28 cellular contexts compared by ENCODE assay signal in genomic region chr6:145968051-145968450, GRCh38. TPM values are rescaled to one million over a fixed set of nuclear protein-coding genes. Genes with fewer than 3 reads are reported as not detected.
DNase-seq lines count a peak whose midpoint lies in the region; ATAC-seq, FAIRE-seq and TF ChIP-seq lines count a peak whose summit lies in the region.
"Had no signal": no experiment of that assay in that cellular context is flagged by ENCODE, and none has a peak within 500 bp of the region (broad histone marks: within the 10 kb centered on the region; RNA-seq: fewer than 3 reads in every experiment).

No MANE protein-coding gene starts in this region.

- TF ChIP-seq CTCF in K562 (IDR thresholded peaks at IDR 0.05 in 2 of 3, conservative IDR thresholded peaks at IDR 0.05 in 1 of 3; ENCODE audit: insufficient read depth in 2 of 3, low read depth in 1 of 3, low read length in 3 of 3) (no peak), GM20000 (IDR thresholded peaks at IDR 0.05; ENCODE audit: extremely low read depth, missing control alignments) (no peak)

- BruUV-seq in K562 (replicated peaks; lab: Mats Ljungman, UMichigan), result no TSS peak

- peaks cover 11% of the 10 kb centered on the region for H3K79me2 ChIP-seq in K562 (ENCODE audit: control insufficient read depth, insufficient read depth, low read length)

- ATAC-seq in K562, result no peak
- no peak for ATAC-seq in GM19351 (IDR thresholded peaks at IDR 0.05; ENCODE audit: unreplicated experiment)
- no peak for ATAC-seq in activated CD8-positive, alpha-beta memory T cell treated with anti-CD3 and anti-CD28 coated beads, Interleukin-2, amount 10 ng/mL, durations not matched to agents 7 days and 5 days
- ATAC-seq: A549 had no signal

- H3K4me3 Mint-ChIP-seq in activated CD8-positive, alpha-beta memory T cell treated with anti-CD3 and anti-CD28 coated beads, Interleukin-2, amount 10 ng/mL, durations not matched to agents 7 days and 5 days, result no peak overlapping the region
- H3K4me3 Mint-ChIP-seq: CD14-positive monocyte; CD4-positive, alpha-beta T cell; CD8-positive, alpha-beta memory T cell; HFFc6 had no signal

- H3K9me3 ChIP-seq in K562 (replicated peaks; ENCODE audit: control insufficient read depth, insufficient read depth, low read depth, low read length), result no peaks in the 10 kb centered on the region
- H3K9me3 ChIP-seq: A549; BE2C; BLaER1 treated with 17β-estradiol and CSF1 and Interleukin-3, amounts not matched to agents 10 nM and 100 nM; HAP-1 had no signal

- no peaks in the 10 kb centered on the region for H4K20me1 ChIP-seq in K562 (replicated peaks; ENCODE audit: control insufficient read depth, insufficient read depth, low read length)
- H4K20me1 ChIP-seq: BLaER1 treated with 17β-estradiol and CSF1 and Interleukin-3, amounts not matched to agents 10 nM and 100 nM had no signal

- FAIRE-seq in K562 (lab: Jason Lieb, UNC), result no peak
- FAIRE-seq: A549, D721Med, GM12891, GM18507, H54 had no signal

- no peak overlapping the region for H3K9ac ChIP-seq in K562 (ENCODE audit: insufficient read depth in 1 of 2, low read depth in 2 of 2, low read length in 2 of 2)
- H3K9ac ChIP-seq: BLaER1 treated with 17β-estradiol and CSF1 and Interleukin-3, amounts not matched to agents 10 nM and 100 nM had no signal

- POLR2A ChIA-PET in K562 (lab: Yijun Ruan, JAX), result no interaction called here

- in situ Hi-C loops in G401 (cut with HindIII; ENCODE audit: low sequenced_read_pairs) (no loop called here), K562 (cut with MboI) (no loop called here)

- no peaks in the 10 kb centered on the region for H3K9me3 Mint-ChIP-seq in activated CD8-positive, alpha-beta memory T cell treated with anti-CD3 and anti-CD28 coated beads, Interleukin-2, amount 10 ng/mL, durations not matched to agents 7 days and 5 days (ENCODE audit: low read depth)
- H3K9me3 Mint-ChIP-seq: CD4-positive, alpha-beta T cell; HFFc6 had no signal

- CTCF ChIA-PET in K562 (lab: Yijun Ruan, JAX; ENCODE audit: low intra/inter-chr PET ratio), result no interaction called here
- CTCF ChIA-PET in activated CD8-positive, alpha-beta memory T cell treated with anti-CD3 and anti-CD28 coated beads, Interleukin-2, amount 10 ng/mL, durations not matched to agents 7 days and 5 days (lab: Charles Lee), result no interaction called here

- WGBS in K562 (ENCODE audit: insufficient coverage, low coverage, missing lambda C conversion rate), result 32% methylated on average over 3 of the region's 3 CpGs

- H3K36me3 ChIP-seq in K562 (ENCODE audit: control insufficient read depth, insufficient read depth, low read length), result no peaks in the 10 kb centered on the region
- H3K36me3 ChIP-seq: BE2C; BLaER1 treated with 17β-estradiol and CSF1 and Interleukin-3, amounts not matched to agents 10 nM and 100 nM; HAP-1 had no signal

- H3K27me3 Mint-ChIP-seq in activated CD8-positive, alpha-beta memory T cell treated with anti-CD3 and anti-CD28 coated beads, Interleukin-2, amount 10 ng/mL, durations not matched to agents 7 days and 5 days, result no peaks in the 10 kb centered on the region

- no peak overlapping the region for H3K4me2 ChIP-seq in K562 (ENCODE audit: insufficient read depth, low read length)
- H3K4me2 ChIP-seq: A549; BLaER1 treated with 17β-estradiol and CSF1 and Interleukin-3, amounts not matched to agents 10 nM and 100 nM had no signal

- H3K9me1 ChIP-seq in K562 (ENCODE audit: control insufficient read depth, insufficient read depth, low read length), result no peaks in the 10 kb centered on the region

- H3K27ac Mint-ChIP-seq in activated CD8-positive, alpha-beta memory T cell treated with anti-CD3 and anti-CD28 coated beads, Interleukin-2, amount 10 ng/mL, durations not matched to agents 7 days and 5 days, result no peak overlapping the region
- H3K27ac Mint-ChIP-seq: CD14-positive monocyte; CD4-positive, alpha-beta T cell; CD8-positive, alpha-beta memory T cell; HFFc6 had no signal

- H3K27me3 ChIP-seq in K562 (ENCODE audit: control insufficient read depth in 2 of 2, insufficient read depth in 2 of 2, low read length in 2 of 2), result no peaks in the 10 kb centered on the region
- H3K27me3 ChIP-seq: BE2C; BLaER1 treated with 17β-estradiol and CSF1 and Interleukin-3, amounts not matched to agents 10 nM and 100 nM had no signal

- H3K4me1 Mint-ChIP-seq in activated CD8-positive, alpha-beta memory T cell treated with anti-CD3 and anti-CD28 coated beads, Interleukin-2, amount 10 ng/mL, durations not matched to agents 7 days and 5 days, result peaks cover 14% of the 10 kb centered on the region

- H3K4me1 ChIP-seq in K562 (replicated peaks in 1 of 2; ENCODE audit: control insufficient read depth in 2 of 2, insufficient read depth in 2 of 2, low read length in 2 of 2), result peaks cover 5 to 17% of the 10 kb centered on the region in 2 experiments; a peak in 3 of 5 replicates
- H3K4me1 ChIP-seq: BE2C had no signal

- H2AFZ ChIP-seq in K562 (ENCODE audit: low read depth, low read length), result no peak overlapping the region

- H3K36me3 Mint-ChIP-seq in activated CD8-positive, alpha-beta memory T cell treated with anti-CD3 and anti-CD28 coated beads, Interleukin-2, amount 10 ng/mL, durations not matched to agents 7 days and 5 days, result no peaks in the 10 kb centered on the region
- H3K36me3 Mint-ChIP-seq: CD14-positive monocyte had no signal

- H3K27ac ChIP-seq in K562 (ENCODE audit: extremely low read depth, low read depth, low read length), result no peak overlapping the region
- H3K27ac ChIP-seq: A549; BLaER1 treated with 17β-estradiol and CSF1 and Interleukin-3, amounts not matched to agents 10 nM and 100 nM had no signal

- no peak for TF ChIP-seq RAD21 in K562 (CRISPR knock-in tag; conservative IDR thresholded peaks at IDR 0.05 in 1 of 2, IDR thresholded peaks at IDR 0.05 in 1 of 2)

- TF ChIP-seq EP300 in K562 (IDR thresholded peaks at IDR 0.05; ENCODE audit: low read length), result no peak

- DNase-seq in NCI-H2171 treated with DMSO at 0.1 percent for 48 hours (lab: John Stamatoyannopoulos, UW) (peak; percentile 64), NCI-H2171 (lab: John Stamatoyannopoulos, UW) (no peak), G401 (ENCODE audit: low spot score) (peak; percentile 91), K562 (ENCODE audit: extremely low read depth in 1 of 4, low spot score in 3 of 4) (no peak), cerebellum (ENCODE audit: low spot score) (peak; percentile 71), GM20000 (ENCODE audit: low spot score) (no peak)
- DNase-seq in activated CD8-positive, alpha-beta memory T cell treated with anti-CD3 and anti-CD28 coated beads, Interleukin-2, amount 10 ng/mL, durations not matched to agents 7 days and 5 days, result no peak
- DNase-seq: 8988T; ACHN; AML-193; BE2C; CD4-positive, alpha-beta T cell; CD8-positive, alpha-beta memory T cell; DMS 273 treated with DMSO at 0.1 percent for 48 hours; DMS79; EL; GF-D8; GOT3; HFFc6 had no signal

- TF ChIP-seq POLR2A in K562 (conservative IDR thresholded peaks at IDR 0.05), result no peak

- intact Hi-C loops in K562 (cut with micrococcal nuclease), result no loop called here

- H3K4me3 ChIP-seq in K562, result no peak overlapping the region
- H3K4me3 ChIP-seq: A549; BLaER1 treated with 17β-estradiol and CSF1 and Interleukin-3, amounts not matched to agents 10 nM and 100 nM; HAP-1 had no signal

TF ChIP-seq in K562, 482 proteins besides CTCF, POLR2A, EP300 and RAD21:
- no peak for TF ChIP-seq NR2C2 (CRISPR knock-in tag; IDR thresholded peaks at IDR 0.05)
- 0 out of 2 replicates have a peak, but pooled peaks have one; percentile 1 for TF ChIP-seq NR2C2 (tag; IDR thresholded peaks at IDR 0.05)
- no peak for TF ChIP-seq SETDB1 (IDR thresholded peaks at IDR 0.05; ENCODE audit: low read length)
TF ChIP-seq in K562: peak in this region for 1.

RNA-seq across cellular contexts. Expression of gene SHPRH, which starts 3.9 kb away (rescaled TPM):
- total RNA-seq in G401 (2014; rRNA removed; shearing (Covaris generic)), result 7.0 and 14.1 TPM in 2 replicates
- 55.6 and 213 TPM in 2 replicates for total RNA-seq in K562 (2011; cell fraction: chromatin; rRNA removed; ENCODE audit: low replicate concordance)
- 19.7 and 32.4 TPM in 2 replicates for total RNA-seq in K562 (2011; cell fraction: nucleolus; rRNA removed)
- 54.6 and 86.8 TPM in 2 replicates for total RNA-seq in K562 (2011; cell fraction: nucleoplasm; rRNA removed)
- total RNA-seq in K562 (2014; rRNA removed), result 18.2 and 20.8 TPM in 2 replicates
- total RNA-seq in K562 (2014; rRNA removed; fragmentation: Illumina TruSeq; extraction: Trizol), result 36.1 and 38.7 TPM in 2 replicates
- 31.9 and 34.7 TPM in 2 replicates for total RNA-seq in K562 (2015; rRNA removed; fragmentation: Illumina TruSeq; extraction: Trizol)
- 21.9 and 22.1 TPM in 2 replicates for total RNA-seq in K562 (2021)
- 21.5 and 26.9 TPM in 2 replicates for polyA plus RNA-seq in K562 (2011; rRNA removed)
- 6.2 and 9.2 TPM in 2 replicates for polyA plus RNA-seq in K562 (2011; cell fraction: cytosol; rRNA removed)
- polyA plus RNA-seq in K562 (2011; cell fraction: nucleus; rRNA removed), result 34.0 and 42.3 TPM in 2 replicates
- polyA plus RNA-seq in K562 (2012), result 10.2 and 11.2 TPM in 2 replicates
- polyA plus RNA-seq in K562 (2014; fragmentation: Illumina TruSeq; extraction: Trizol), result 18.5 and 23.0 TPM in 2 replicates
- 1 to 10 TPM; 7.3 to 8.0 TPM for polyA plus RNA-seq in K562 (2014; fragmentation: Nextera tagmentation; extraction: Ambion mirVana)
- 13.1 and 16.0 TPM in 2 replicates for polyA plus RNA-seq in K562 (2014; rRNA removed)
- 90.4 and 112 TPM in 2 replicates for polyA minus RNA-seq in K562 (2011; rRNA and poly(A)+ RNA removed)
- polyA minus RNA-seq in K562 (2011; cell fraction: cytosol; rRNA and poly(A)+ RNA removed), result 19.2 and 25.3 TPM in 2 replicates
- 87.8 and 164 TPM in 2 replicates for polyA minus RNA-seq in K562 (2011; cell fraction: nucleus; rRNA and poly(A)+ RNA removed)
- total RNA-seq in cerebellum, result 89.9 TPM
- 10 to 100 TPM; 15.2 to 17.8 TPM for total RNA-seq in activated CD8-positive, alpha-beta memory T cell treated with anti-CD3 and anti-CD28 coated beads, Interleukin-2, amount 10 ng/mL, durations not matched to agents 7 days and 5 days

Comparison
In these comparisons a context has a peak if more than half of its experiments do, and no peak if none do; other contexts are left out.
1. DNase-seq: peak in NCI-H2171 treated with DMSO at 0.1 percent for 48 hours (single experiment), G401 (single experiment) and cerebellum (single experiment); none in NCI-H2171 (single experiment), K562 (0 of 4), GM20000 (single experiment) and activated CD8-positive, alpha-beta memory T cell treated with anti-CD3 and anti-CD28 coated beads, Interleukin-2, amount 10 ng/mL, durations not matched to agents 7 days and 5 days (single experiment).